ENCODE assay signal across 1 cellular context in the genomic region with DNA sequence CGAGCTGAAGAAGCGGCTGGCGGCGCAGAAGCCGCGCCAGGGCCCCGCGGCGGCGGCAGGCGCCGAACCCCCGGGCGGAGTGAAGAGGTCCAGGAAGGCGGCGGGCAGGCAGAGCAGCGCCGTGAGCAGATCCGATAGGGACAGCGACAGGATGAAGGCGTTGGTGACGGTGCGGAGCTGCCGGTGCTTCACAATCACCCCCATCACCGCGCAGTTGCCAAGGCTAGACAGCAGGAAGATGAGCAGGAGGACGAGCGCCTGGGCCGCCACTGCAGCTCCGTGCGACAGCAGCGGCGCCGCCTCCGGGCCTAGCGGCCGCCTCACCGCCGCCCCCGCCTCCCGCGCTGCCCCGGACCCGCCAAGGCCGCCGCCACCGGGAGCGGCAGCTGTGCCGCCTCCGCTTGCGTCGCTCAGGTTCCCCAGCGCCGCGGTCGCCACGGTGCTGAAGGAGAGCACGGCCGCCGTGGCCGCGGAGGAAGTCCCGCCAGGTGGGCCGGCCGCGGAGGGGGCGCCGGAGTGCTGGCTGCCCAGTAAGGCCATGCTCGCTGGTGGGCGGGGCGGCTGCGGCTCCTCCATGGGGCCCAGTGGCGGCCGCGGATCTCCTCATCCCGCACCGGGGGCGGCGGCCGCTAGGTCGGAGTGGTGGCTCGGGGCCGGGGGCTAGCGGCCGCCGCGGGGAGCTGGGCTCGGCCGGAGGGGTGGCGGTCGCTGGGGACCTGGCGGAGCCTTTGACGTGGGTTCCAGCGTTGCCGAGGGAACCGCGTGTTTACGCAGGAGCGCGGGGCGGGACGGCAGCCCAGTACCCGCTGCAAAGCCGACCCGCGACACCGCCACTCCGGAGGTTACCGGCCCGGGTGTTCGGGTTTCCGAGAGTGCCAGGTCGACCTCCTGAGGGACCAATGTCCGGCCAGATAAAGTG.
A peak's percentile ranks its signal among the peaks of the same experiment; 100 is the strongest.
TF ChIP-seq lines count a peak whose summit lies in the region.

A gene with protein sequence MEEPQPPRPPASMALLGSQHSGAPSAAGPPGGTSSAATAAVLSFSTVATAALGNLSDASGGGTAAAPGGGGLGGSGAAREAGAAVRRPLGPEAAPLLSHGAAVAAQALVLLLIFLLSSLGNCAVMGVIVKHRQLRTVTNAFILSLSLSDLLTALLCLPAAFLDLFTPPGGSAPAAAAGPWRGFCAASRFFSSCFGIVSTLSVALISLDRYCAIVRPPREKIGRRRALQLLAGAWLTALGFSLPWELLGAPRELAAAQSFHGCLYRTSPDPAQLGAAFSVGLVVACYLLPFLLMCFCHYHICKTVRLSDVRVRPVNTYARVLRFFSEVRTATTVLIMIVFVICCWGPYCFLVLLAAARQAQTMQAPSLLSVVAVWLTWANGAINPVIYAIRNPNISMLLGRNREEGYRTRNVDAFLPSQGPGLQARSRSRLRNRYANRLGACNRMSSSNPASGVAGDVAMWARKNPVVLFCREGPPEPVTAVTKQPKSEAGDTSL (minus strand): TSS at position 730 of the 919 bp plus-strand sequence. CDS start 154 bp downstream, at position 576.

TF ChIP-seq in H1, 55 proteins besides CTCF, POLR2A, EP300 and RAD21:
- TF ChIP-seq KDM4A (IDR thresholded peaks at IDR 0.05; ENCODE audit: low read depth, low read length, severe bottlenecking) (peak; percentile 49), SIN3A (conservative IDR thresholded peaks at IDR 0.05 in 1 of 2, IDR thresholded peaks at IDR 0.05 in 1 of 2; ENCODE audit: low read depth in 1 of 2, low read length in 2 of 2) (peak in 1 of 2 experiments; percentile 50; a peak in 1 of 4 replicates), ZNF274 (IDR thresholded peaks at IDR 0.05; ENCODE audit: borderline replicate concordance, extremely low read depth, low read length) (no peak), GABPA (IDR thresholded peaks at IDR 0.05; ENCODE audit: borderline replicate concordance, insufficient read depth, low read length) (0 out of 2 replicates have a peak, but pooled peaks have one; percentile 42), HDAC2 (IDR thresholded peaks at IDR 0.05; ENCODE audit: borderline replicate concordance in 1 of 2, low read depth in 2 of 2, low read length in 2 of 2) (0 out of 4 replicates have a peak, but pooled peaks of 1 of the 2 experiments have one; percentile 35), EGR1 (IDR thresholded peaks at IDR 0.05; ENCODE audit: borderline replicate concordance, low read depth, low read length) (peak; percentile 65; the same call in 1 of the 2 replicates), RBBP5 (IDR thresholded peaks at IDR 0.05; ENCODE audit: borderline replicate concordance, low read depth, low read length) (no peak), ASH2L (IDR thresholded peaks at IDR 0.05; ENCODE audit: low read length) (peak; percentile 21)
- TF ChIP-seq, protein P1, sequence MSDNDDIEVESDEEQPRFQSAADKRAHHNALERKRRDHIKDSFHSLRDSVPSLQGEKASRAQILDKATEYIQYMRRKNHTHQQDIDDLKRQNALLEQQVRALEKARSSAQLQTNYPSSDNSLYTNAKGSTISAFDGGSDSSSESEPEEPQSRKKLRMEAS (IDR thresholded peaks at IDR 0.05) = peak; percentile 25; the same call in 1 of the 2 replicates
